1 cellular context compared by ENCODE assay signal in genomic region chr7:139629392-139630082, GRCh38.
TF ChIP-seq lines count a peak whose summit lies in the region.

No MANE protein-coding gene starts in this region.

TF ChIP-seq in endothelial cell of umbilical vein, 7 proteins besides CTCF, POLR2A, EP300 and RAD21 (continued from another document):
- TF ChIP-seq, protein P1, sequence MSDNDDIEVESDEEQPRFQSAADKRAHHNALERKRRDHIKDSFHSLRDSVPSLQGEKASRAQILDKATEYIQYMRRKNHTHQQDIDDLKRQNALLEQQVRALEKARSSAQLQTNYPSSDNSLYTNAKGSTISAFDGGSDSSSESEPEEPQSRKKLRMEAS (IDR thresholded peaks at IDR 0.05; ENCODE audit: insufficient read depth, insufficient read length): no peak
